Comparison of ENCODE assay signal across 8 cellular contexts in the genomic region with DNA sequence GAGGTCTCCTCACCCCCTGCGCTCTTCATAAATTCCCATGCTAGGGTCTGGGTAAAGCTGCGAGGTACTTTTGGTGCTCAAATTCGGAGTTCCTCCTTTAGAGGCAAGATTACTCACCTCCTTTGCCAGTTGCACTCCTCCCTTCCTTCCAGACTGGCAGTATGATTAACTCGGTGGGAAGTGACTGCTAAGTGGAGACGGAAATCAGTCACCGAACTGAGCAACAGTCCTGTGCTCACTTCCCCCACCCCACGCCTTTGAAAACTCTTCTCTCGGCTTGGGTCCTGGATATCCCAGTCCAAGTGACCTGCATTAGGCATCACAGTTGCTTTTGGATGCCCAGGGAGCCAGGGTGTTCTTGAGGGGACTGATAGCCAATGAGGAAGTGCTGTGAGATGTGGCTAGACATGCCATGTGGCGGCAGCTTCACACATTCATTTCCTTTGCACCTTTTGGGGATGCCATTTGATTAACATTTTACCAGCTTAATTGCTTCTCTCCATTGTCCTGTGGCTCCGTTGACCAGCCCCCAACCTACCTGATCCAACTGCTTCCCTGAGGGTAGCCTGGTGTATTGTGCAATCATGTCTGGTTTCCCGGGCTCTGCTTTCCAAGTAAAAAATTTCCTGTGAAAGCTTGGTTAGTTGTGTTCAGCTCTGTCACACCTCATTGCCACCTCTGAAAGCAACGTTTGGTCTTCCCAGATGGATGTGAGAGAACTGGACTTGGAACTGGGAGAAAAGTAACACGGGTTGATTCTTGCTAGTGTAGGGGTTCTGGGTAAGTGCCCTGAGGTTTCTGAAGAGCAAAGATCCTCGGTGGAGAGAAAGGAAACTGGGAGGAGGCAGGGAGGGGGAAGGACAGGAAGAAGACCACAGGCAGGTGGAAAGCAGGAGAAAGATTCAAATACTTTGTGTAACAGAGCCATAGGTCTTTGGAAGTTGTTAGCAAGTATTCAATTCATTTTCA.
DNase-seq lines count a peak whose midpoint lies in the region; ATAC-seq and TF ChIP-seq lines count a peak whose summit lies in the region.

No MANE protein-coding gene starts in this region.

- peaks cover 57% of the 10 kb centered on the region for H3K4me1 Mint-ChIP-seq in stimulated activated naive CD8-positive, alpha-beta T cell treated with anti-CD3 and anti-CD28 coated beads, Interleukin-15, amount 100 ng/mL, for 72 hours

- no peaks in the 10 kb centered on the region for H3K9me3 ChIP-seq in muscle layer of colon (ENCODE audit: low read length)

- H3K4me3 ChIP-seq in muscle layer of colon (ENCODE audit: low read depth in 1 of 2, low read length in 2 of 2) = peak overlapping the region; percentile 77 to 97

- H3K27me3 ChIP-seq in muscle layer of colon (ENCODE audit: control insufficient read depth in 1 of 2, insufficient read depth in 2 of 2, low read length in 2 of 2) = no peaks in the 10 kb centered on the region

- H3K27ac ChIP-seq in muscle layer of colon (ENCODE audit: low read depth, low read length) = peak overlapping the region; percentile 87

- H3K27ac Mint-ChIP-seq in stimulated activated naive CD8-positive, alpha-beta T cell treated with anti-CD3 and anti-CD28 coated beads, Interleukin-15, amount 100 ng/mL, for 72 hours = peak overlapping the region; percentile 97 to 98

- peaks cover 8% of the 10 kb centered on the region for H3K4me1 ChIP-seq in muscle layer of colon (ENCODE audit: insufficient read depth, low read length)

- peak; percentile 32 for ATAC-seq in GM18873 (IDR thresholded peaks at IDR 0.05; ENCODE audit: low FRiP score, unreplicated experiment)
- ATAC-seq in HG03139 (IDR thresholded peaks at IDR 0.05; ENCODE audit: unreplicated experiment) = peak; percentile 24
- ATAC-seq in stimulated activated naive CD8-positive, alpha-beta T cell treated with anti-CD3 and anti-CD28 coated beads, Interleukin-15, amount 100 ng/mL, for 72 hours = peak; percentile 82

- no peak for TF ChIP-seq POLR2A in erythroblast (IDR thresholded peaks at IDR 0.05; ENCODE audit: low read length)

- H3K9me3 Mint-ChIP-seq in stimulated activated naive CD8-positive, alpha-beta T cell treated with anti-CD3 and anti-CD28 coated beads, Interleukin-15, amount 100 ng/mL, for 72 hours = no peaks in the 10 kb centered on the region

- peak overlapping the region; percentile 66 for H3K9ac ChIP-seq in muscle layer of colon (ENCODE audit: low read length)

- H3K4me3 Mint-ChIP-seq in stimulated activated naive CD8-positive, alpha-beta T cell treated with anti-CD3 and anti-CD28 coated beads, Interleukin-15, amount 100 ng/mL, for 72 hours = peak overlapping the region; percentile 96

- H3K27me3 Mint-ChIP-seq in stimulated activated naive CD8-positive, alpha-beta T cell treated with anti-CD3 and anti-CD28 coated beads, Interleukin-15, amount 100 ng/mL, for 72 hours = no peaks in the 10 kb centered on the region

- peaks cover 10% of the 10 kb centered on the region for H3K36me3 ChIP-seq in muscle layer of colon (ENCODE audit: insufficient read depth, low read length)

- peak; percentile 75 for DNase-seq in AG08395 (ENCODE audit: low spot score)
- DNase-seq in NOMO-1 (lab: John Stamatoyannopoulos, UW; ENCODE audit: unreplicated experiment in 2 of 2) = peak; percentile 60 to 95
- peak; percentile 38 for DNase-seq in activated CD8-positive, alpha-beta memory T cell treated with anti-CD3 and anti-CD28 coated beads, Interleukin-2, amount 50 U/mL, for 24 hours (ENCODE audit: extremely low read depth)
- DNase-seq in erythroblast (lab: John Stamatoyannopoulos, UW) = peak; percentile 77 to 85
- peak; percentile 39 to 70 for DNase-seq in stimulated activated naive CD8-positive, alpha-beta T cell treated with anti-CD3 and anti-CD28 coated beads, Interleukin-15, amount 100 ng/mL, for 72 hours

Comparison
In these comparisons a context has a peak if more than half of its experiments do, and no peak if none do; other contexts are left out.
1. Peak in every context shown above with its lines: DNase-seq, ATAC-seq, H3K4me3 ChIP-seq and H3K27ac ChIP-seq.
2. ATAC-seq: peak in every context shown above with its lines; median percentile 82 in stimulated activated naive CD8-positive, alpha-beta T cell treated with anti-CD3 and anti-CD28 coated beads, Interleukin-15, amount 100 ng/mL, for 72 hours; 32 in GM18873; 24 in HG03139.